Comparison of ENCODE assay signal across 9 cellular contexts in the genomic region with DNA sequence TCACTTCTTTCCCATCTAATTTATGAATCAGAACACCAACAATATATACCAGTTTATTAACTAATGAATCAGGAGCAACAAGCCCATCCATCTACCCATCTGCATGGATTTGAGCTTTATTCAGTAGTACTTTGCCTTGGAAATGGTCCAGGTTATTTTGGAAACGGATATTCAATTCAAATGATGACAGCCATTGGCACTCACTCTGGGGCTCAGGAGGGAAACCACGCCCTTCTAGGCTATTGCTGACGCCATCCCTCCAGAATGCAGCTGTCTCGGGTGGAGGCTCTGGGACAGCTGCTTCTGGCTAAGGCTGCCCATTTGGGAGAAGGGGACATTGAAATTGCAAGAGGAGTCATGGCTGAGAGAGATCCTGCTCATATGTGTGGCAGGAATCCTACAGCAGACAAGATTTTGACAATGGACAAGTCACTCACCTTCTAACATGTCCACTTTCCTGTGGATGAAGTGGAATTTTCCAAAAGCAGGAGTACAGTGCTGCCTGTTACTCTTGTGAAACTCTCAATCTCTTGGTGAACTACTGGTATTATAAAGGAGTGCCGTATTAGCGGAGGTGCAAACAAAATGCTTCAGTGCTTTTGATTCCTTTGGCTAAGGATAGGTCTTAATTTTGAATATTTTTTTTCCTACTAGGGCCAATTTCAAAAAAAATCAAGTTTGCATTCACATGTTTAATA. TPM values are rescaled to one million over a fixed set of nuclear protein-coding genes. Genes with fewer than 3 reads are reported as not detected.
DNase-seq lines count a peak whose midpoint lies in the region; ATAC-seq and TF ChIP-seq lines count a peak whose summit lies in the region.
"Had no signal": no experiment of that assay in that cellular context is flagged by ENCODE, and none has a peak within 500 bp of the region (broad histone marks: within the 10 kb centered on the region; RNA-seq: fewer than 3 reads in every experiment).

No MANE protein-coding gene starts in this region.

- CTCF ChIA-PET in activated CD8-positive, alpha-beta memory T cell treated with anti-CD3 and anti-CD28 coated beads, Interleukin-2, amount 10 ng/mL, durations not matched to agents 7 days and 5 days (lab: Charles Lee): interaction anchor here (0.6 kb wide), 1 partner anchor 1740 kb away, joined by 3 read pairs; no protein-coding TSS in a partner anchor
- CTCF ChIA-PET in activated CD8-positive, alpha-beta T cell treated with anti-CD3 and anti-CD28 coated beads for 36 hours (lab: Charles Lee): interaction anchor here (1.4 kb wide), 1 partner anchor 63 kb away, joined by 3 read pairs; no protein-coding TSS in a partner anchor

- TF ChIP-seq EP300 in esophagus muscularis mucosa (IDR thresholded peaks at IDR 0.05): peak; percentile 2

- H3K4me1 Mint-ChIP-seq in activated CD8-positive, alpha-beta memory T cell treated with anti-CD3 and anti-CD28 coated beads, Interleukin-2, amount 10 ng/mL, durations not matched to agents 7 days and 5 days: peaks cover 3% of the 10 kb centered on the region
- H3K4me1 Mint-ChIP-seq in activated CD8-positive, alpha-beta T cell treated with anti-CD3 and anti-CD28 coated beads for 36 hours (ENCODE audit: low read depth): peaks cover 17% of the 10 kb centered on the region

- H3K27ac ChIP-seq in esophagus muscularis mucosa (replicated peaks in 1 of 4): peak overlapping the region; percentile 80 to 88 (median 84)

- TF ChIP-seq CTCF in esophagus muscularis mucosa (IDR thresholded peaks at IDR 0.05): no peak
- no peak for TF ChIP-seq CTCF in omental fat pad (IDR thresholded peaks at IDR 0.05)
- no peak for TF ChIP-seq CTCF in activated CD8-positive, alpha-beta T cell treated with anti-CD3 and anti-CD28 coated beads for 36 hours (IDR thresholded peaks at IDR 0.05)

- H3K27me3 Mint-ChIP-seq in activated CD8-positive, alpha-beta memory T cell treated with anti-CD3 and anti-CD28 coated beads, Interleukin-2, amount 10 ng/mL, durations not matched to agents 7 days and 5 days: no peaks in the 10 kb centered on the region
- no peaks in the 10 kb centered on the region for H3K27me3 Mint-ChIP-seq in activated CD8-positive, alpha-beta T cell treated with anti-CD3 and anti-CD28 coated beads for 36 hours
- H3K27me3 Mint-ChIP-seq: dendritic cell treated with granulocyte-macrophage colony-stimulating factor and Interleukin-4, amounts not matched to agents 40 ng/mL and 50 ng/mL, for 4 days had no signal

- no peaks in the 10 kb centered on the region for H3K27me3 ChIP-seq in esophagus muscularis mucosa

- H3K9me3 Mint-ChIP-seq in activated CD8-positive, alpha-beta memory T cell treated with anti-CD3 and anti-CD28 coated beads, Interleukin-2, amount 10 ng/mL, durations not matched to agents 7 days and 5 days (ENCODE audit: low read depth): no peaks in the 10 kb centered on the region
- no peaks in the 10 kb centered on the region for H3K9me3 Mint-ChIP-seq in activated CD8-positive, alpha-beta T cell treated with anti-CD3 and anti-CD28 coated beads for 36 hours
- H3K9me3 Mint-ChIP-seq: dendritic cell treated with granulocyte-macrophage colony-stimulating factor and Interleukin-4, amounts not matched to agents 40 ng/mL and 50 ng/mL, for 4 days had no signal

- POLR2A ChIA-PET in activated CD8-positive, alpha-beta T cell treated with anti-CD3 and anti-CD28 coated beads for 36 hours (lab: Charles Lee): no interaction called here

- no peak overlapping the region for H3K27ac Mint-ChIP-seq in activated CD8-positive, alpha-beta memory T cell treated with anti-CD3 and anti-CD28 coated beads, Interleukin-2, amount 10 ng/mL, durations not matched to agents 7 days and 5 days
- no peak overlapping the region for H3K27ac Mint-ChIP-seq in activated CD8-positive, alpha-beta T cell treated with anti-CD3 and anti-CD28 coated beads for 36 hours

- TF ChIP-seq POLR2A in esophagus muscularis mucosa (IDR thresholded peaks at IDR 0.05; ENCODE audit: low read depth): no peak

- DNase-seq in COLO668 (lab: John Stamatoyannopoulos, UW; ENCODE audit: unreplicated experiment) (peak; percentile 41), NCI-H460 (ENCODE audit: extremely low read depth, low read depth) (peak; percentile 77), esophagus muscularis mucosa (ENCODE audit: extremely low spot score) (no peak), omental fat pad (ENCODE audit: low spot score) (no peak)
- no peak for DNase-seq in activated CD8-positive, alpha-beta memory T cell treated with anti-CD3 and anti-CD28 coated beads, Interleukin-2, amount 10 ng/mL, durations not matched to agents 7 days and 5 days
- DNase-seq in activated CD8-positive, alpha-beta T cell treated with anti-CD3 and anti-CD28 coated beads for 36 hours: no peak
- DNase-seq in activated naive CD4-positive, alpha-beta T cell treated with anti-CD3 and anti-CD28 coated beads, Interleukin-2, amount 50 U/mL, for 16 hours: no peak

- no peak overlapping the region for H3K4me3 Mint-ChIP-seq in activated CD8-positive, alpha-beta memory T cell treated with anti-CD3 and anti-CD28 coated beads, Interleukin-2, amount 10 ng/mL, durations not matched to agents 7 days and 5 days
- no peak overlapping the region for H3K4me3 Mint-ChIP-seq in activated CD8-positive, alpha-beta T cell treated with anti-CD3 and anti-CD28 coated beads for 36 hours
- H3K4me3 Mint-ChIP-seq: dendritic cell treated with granulocyte-macrophage colony-stimulating factor and Interleukin-4, amounts not matched to agents 40 ng/mL and 50 ng/mL, for 4 days had no signal

- peaks cover 79 to 95% (median 85%) of the 10 kb centered on the region in 4 donors for H3K4me1 ChIP-seq in esophagus muscularis mucosa

- WGBS in esophagus muscularis mucosa: 15% methylated on average over 5 of the region's 6 CpGs

- no peaks in the 10 kb centered on the region for H3K36me3 ChIP-seq in esophagus muscularis mucosa

- intact Hi-C loops in esophagus muscularis mucosa (cut with DNase I): no loop called here
- intact Hi-C loops in activated CD8-positive, alpha-beta T cell treated with anti-CD3 and anti-CD28 coated beads for 36 hours (cut with micrococcal nuclease): no loop called here

- peak overlapping the region in 3 of 4 donors; percentile 15 to 38 (median 26) for H3K4me3 ChIP-seq in esophagus muscularis mucosa

- ATAC-seq in omental fat pad (ENCODE audit: low FRiP score): peak; percentile 93
- no peak for ATAC-seq in activated CD8-positive, alpha-beta memory T cell treated with anti-CD3 and anti-CD28 coated beads, Interleukin-2, amount 10 ng/mL, durations not matched to agents 7 days and 5 days
- ATAC-seq in activated CD8-positive, alpha-beta T cell treated with anti-CD3 and anti-CD28 coated beads for 36 hours: no peak
- ATAC-seq in GM21360 (IDR thresholded peaks at IDR 0.05; ENCODE audit: unreplicated experiment): no peak

- no peaks in the 10 kb centered on the region for H3K9me3 ChIP-seq in esophagus muscularis mucosa

- no peaks in the 10 kb centered on the region for H3K36me3 Mint-ChIP-seq in activated CD8-positive, alpha-beta memory T cell treated with anti-CD3 and anti-CD28 coated beads, Interleukin-2, amount 10 ng/mL, durations not matched to agents 7 days and 5 days
- H3K36me3 Mint-ChIP-seq in activated CD8-positive, alpha-beta T cell treated with anti-CD3 and anti-CD28 coated beads for 36 hours (ENCODE audit: low read depth): peaks cover 4% of the 10 kb centered on the region

RNA-seq across cellular contexts. Expression of gene TRAK1, which starts 29.3 kb away (rescaled TPM):
- total RNA-seq in NCI-H460 (2014; rRNA removed; shearing (Covaris generic)): 14.7 and 15.5 TPM in 2 replicates
- 12.4 and 18.9 TPM in 2 replicates for polyA plus RNA-seq in NCI-H460 (2014; cell fraction: nucleus; rRNA removed)
- total RNA-seq in esophagus muscularis mucosa: 10 to 100 TPM; 45.7 to 74.8 (median 57.7) TPM
- total RNA-seq in omental fat pad: 10 to 100 TPM; 21.4 to 42.9 (median 37.0) TPM
- 10 to 100 TPM; 27.3 to 31.1 TPM for total RNA-seq in activated CD8-positive, alpha-beta memory T cell treated with anti-CD3 and anti-CD28 coated beads, Interleukin-2, amount 10 ng/mL, durations not matched to agents 7 days and 5 days
- 10 to 100 TPM; 24.1 to 24.3 TPM for total RNA-seq in activated CD8-positive, alpha-beta T cell treated with anti-CD3 and anti-CD28 coated beads for 36 hours

Comparison
In these comparisons a context has a peak if more than half of its experiments do, and no peak if none do; other contexts are left out.
1. DNase-seq: peak in COLO668 (single experiment) and NCI-H460 (single experiment); none in esophagus muscularis mucosa (single experiment), omental fat pad (single experiment), activated CD8-positive, alpha-beta memory T cell treated with anti-CD3 and anti-CD28 coated beads, Interleukin-2, amount 10 ng/mL, durations not matched to agents 7 days and 5 days (single experiment), activated CD8-positive, alpha-beta T cell treated with anti-CD3 and anti-CD28 coated beads for 36 hours (single experiment) and activated naive CD4-positive, alpha-beta T cell treated with anti-CD3 and anti-CD28 coated beads, Interleukin-2, amount 50 U/mL, for 16 hours (single experiment).